8 cellular contexts compared by ENCODE assay signal in the genomic region with DNA sequence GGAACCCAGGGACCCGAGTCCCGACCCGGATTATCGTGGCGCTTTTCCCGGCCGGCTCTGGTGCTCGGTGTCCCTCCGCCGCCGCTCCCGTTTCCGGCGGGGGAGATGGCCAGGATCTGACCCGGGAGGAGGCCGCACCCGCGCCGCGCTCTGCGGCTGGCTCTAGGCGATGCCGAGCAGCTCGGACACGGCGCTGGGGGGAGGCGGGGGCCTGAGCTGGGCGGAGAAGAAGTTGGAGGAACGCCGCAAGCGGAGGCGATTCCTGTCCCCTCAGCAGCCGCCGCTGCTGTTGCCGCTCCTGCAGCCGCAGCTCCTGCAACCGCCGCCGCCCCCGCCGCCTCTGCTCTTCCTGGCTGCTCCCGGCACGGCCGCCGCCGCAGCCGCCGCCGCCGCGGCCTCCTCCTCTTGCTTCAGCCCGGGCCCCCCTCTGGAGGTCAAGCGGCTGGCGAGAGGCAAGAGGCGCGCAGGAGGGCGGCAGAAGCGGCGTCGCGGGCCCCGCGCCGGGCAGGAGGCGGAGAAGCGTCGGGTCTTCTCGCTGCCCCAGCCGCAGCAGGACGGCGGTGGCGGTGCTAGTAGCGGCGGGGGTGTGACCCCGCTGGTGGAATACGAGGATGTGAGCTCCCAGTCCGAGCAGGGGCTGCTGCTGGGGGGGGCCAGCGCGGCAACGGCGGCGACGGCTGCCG. TPM values are rescaled to one million over a fixed set of nuclear protein-coding genes. Genes with fewer than 3 reads are reported as not detected.
DNase-seq lines count a peak whose midpoint lies in the region; ATAC-seq and TF ChIP-seq lines count a peak whose summit lies in the region.

No MANE protein-coding gene starts in this region.

- H3K4me1 ChIP-seq in left lung = peaks cover 3 to 46% of the 10 kb centered on the region in 2 donors

- TF ChIP-seq CTCF in GM06990 (IDR thresholded peaks at IDR 0.05; ENCODE audit: insufficient read depth, low read length, poor library complexity, severe bottlenecking) = no peak
- no peak for TF ChIP-seq CTCF in left lung (IDR thresholded peaks at IDR 0.05)

- peak; percentile 66 for DNase-seq in GM06990 (ENCODE audit: extremely low read depth, insufficient read length)
- DNase-seq in HuH-7.5 (ENCODE audit: low spot score) = peak; percentile 39
- peak; percentile 48 for DNase-seq in activated CD4-positive, alpha-beta T cell treated with anti-CD3 and anti-CD28 coated beads for 48 hours
- peak; percentile 58 to 92 for DNase-seq in left lung
- peak; percentile 18 to 21 for DNase-seq in stimulated activated CD4-positive, alpha-beta T cell treated with anti-CD3 and anti-CD28 coated beads, Interleukin-2, amount 100 ng/mL, for 48 hours

- H3K27me3 ChIP-seq in GM06990 (replicated peaks; ENCODE audit: control insufficient read depth, insufficient read depth, low read length) (no peaks in the 10 kb centered on the region), left lung (no peaks in the 10 kb centered on the region)

- peak overlapping the region; percentile 91 for H3K4me3 ChIP-seq in GM06990 (replicated peaks; ENCODE audit: low read depth, low read length)
- H3K4me3 ChIP-seq in left lung = peak overlapping the region; percentile 74 to 95

- H3K27ac ChIP-seq in cingulate gyrus (ENCODE audit: low read depth, low read length) = peak overlapping the region; percentile 93
- H3K27ac ChIP-seq in left lung = peak overlapping the region; percentile 100

- intact Hi-C loops in left lung (cut with DNase I) = no loop called here

- H3K9me3 ChIP-seq in left lung = no peaks in the 10 kb centered on the region

- peak; percentile 9 for ATAC-seq in left lung
- ATAC-seq in GM19351 (IDR thresholded peaks at IDR 0.05; ENCODE audit: unreplicated experiment) = no peak
- no peak for ATAC-seq in HG02610 (IDR thresholded peaks at IDR 0.05; ENCODE audit: unreplicated experiment)

- H3K36me3 ChIP-seq in GM06990 (ENCODE audit: control insufficient read depth, insufficient read depth, low read length) (no peaks in the 10 kb centered on the region), left lung (no peaks in the 10 kb centered on the region)

RNA-seq across cellular contexts. Expression of a gene that starts 0.6 kb away (rescaled TPM):
- total RNA-seq in left lung = 10 to 100 TPM; 38.0 to 43.2 TPM

Comparison
In these comparisons a context has a peak if more than half of its experiments do, and no peak if none do; other contexts are left out.
1. DNase-seq: peak in every context shown above with its lines; median percentile 75 in left lung; 66 in GM06990; 48 in activated CD4-positive, alpha-beta T cell treated with anti-CD3 and anti-CD28 coated beads for 48 hours; 39 in HuH-7.5; 20 in stimulated activated CD4-positive, alpha-beta T cell treated with anti-CD3 and anti-CD28 coated beads, Interleukin-2, amount 100 ng/mL, for 48 hours.